ENCODE assay signal across 8 cellular contexts in the genomic region with DNA sequence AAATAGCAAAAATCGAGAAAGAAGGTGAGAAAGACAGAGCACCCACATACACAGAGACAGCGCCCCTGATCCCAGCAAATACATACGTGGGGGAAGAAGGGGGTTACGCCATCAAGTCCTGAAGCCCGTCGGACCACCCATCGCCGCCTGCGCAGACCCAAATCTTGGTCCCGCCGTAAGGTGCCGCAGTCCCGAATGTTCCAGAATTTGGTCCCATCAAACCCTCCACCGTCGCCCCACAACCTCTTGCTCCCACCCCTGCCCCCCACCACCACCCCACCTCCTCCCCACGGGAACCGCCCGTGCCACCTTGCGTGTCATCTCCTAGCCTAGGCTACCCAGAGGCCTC.
DNase-seq lines count a peak whose midpoint lies in the region; ATAC-seq and TF ChIP-seq lines count a peak whose summit lies in the region.

No MANE protein-coding gene starts in this region.

- intact Hi-C loops in OCI-LY7 (cut with micrococcal nuclease; ENCODE audit: unreplicated experiment): no loop called here

- H3K4me3 ChIP-seq in AG04449 (ENCODE audit: low read depth, low read length): peak overlapping the region; percentile 20; the same call in 1 of the 2 replicates
- peak overlapping the region; percentile 76 for H3K4me3 ChIP-seq in OCI-LY7 (ENCODE audit: low read depth, low read length, poor library complexity, severe bottlenecking)
- no peak overlapping the region for H3K4me3 ChIP-seq in endodermal cell (ENCODE audit: low read length)
- H3K4me3 ChIP-seq in H7 (ENCODE audit: insufficient read depth, low read depth, low read length): no peak overlapping the region

- DNase-seq in AG04449 (ENCODE audit: low read depth, low spot score) (no peak), OCI-LY7 (ENCODE audit: low spot score) (no peak), endodermal cell (no peak), H7 (no peak), NCI-H524 (lab: John Stamatoyannopoulos, UW) (no peak), NCI-H524 treated with DMSO at 0.1 percent for 48 hours (lab: John Stamatoyannopoulos, UW) (no peak)
- DNase-seq in natural killer cell treated with Interleukin-12 subunit alpha and Interleukin-12 subunit beta and Interleukin-15 and Interleukin-18, amount 100 ng/mL, for 72 hours (ENCODE audit: low spot score): no peak

- peak overlapping the region; percentile 50; the same call in 1 of the 2 replicates for H2AFZ ChIP-seq in OCI-LY7 (ENCODE audit: low read length)

- peaks cover 21% of the 10 kb centered on the region for H3K4me1 Mint-ChIP-seq in endodermal cell
- H3K4me1 Mint-ChIP-seq in natural killer cell treated with Interleukin-12 subunit alpha and Interleukin-12 subunit beta and Interleukin-15 and Interleukin-18, amount 100 ng/mL, for 72 hours (ENCODE audit: low read depth in 2 of 2): peaks cover 59 to 71% of the 10 kb centered on the region in 2 donors

- H4K20me1 ChIP-seq in OCI-LY7 (ENCODE audit: insufficient read depth, low read length): no peaks in the 10 kb centered on the region

- no peaks in the 10 kb centered on the region for H3K27me3 ChIP-seq in endodermal cell (ENCODE audit: control insufficient read depth, insufficient read depth, low read length, poor library complexity, severe bottlenecking)
- H3K27me3 ChIP-seq in H7 (ENCODE audit: control insufficient read depth, insufficient read depth, low read length): no peaks in the 10 kb centered on the region

- WGBS in endodermal cell (ENCODE audit: insufficient coverage in 1 of 2, insufficient read length in 1 of 2), 2 experiments: 95 to 100% methylated on average over 4 to 18 of the region's 19 CpGs

- CTCF ChIA-PET in AG04449 (lab: Yijun Ruan, JAX): interaction anchor here (0.8 to 26.9 kb wide), 14 partner anchors 10 to 173 kb away, joined by 3 to 547 read pairs (median 6); no protein-coding TSS in a partner anchor
- CTCF ChIA-PET in OCI-LY7 (lab: Charles Lee; ENCODE audit: unreplicated experiment): interaction anchor here (0.7 to 1.5 kb wide), 5 partner anchors 12 to 53 kb away, joined by 3 to 11 read pairs (median 3); no protein-coding TSS in a partner anchor

- H3K4me1 ChIP-seq in OCI-LY7 (ENCODE audit: insufficient read depth, low read length, poor library complexity, severe bottlenecking) (peaks cover 71% of the 10 kb centered on the region), endodermal cell (ENCODE audit: control insufficient read depth, insufficient read depth, low read length) (no peaks in the 10 kb centered on the region)

- no peak overlapping the region for H3K9ac ChIP-seq in endodermal cell (ENCODE audit: extremely low read depth, low read length, poor library complexity, severe bottlenecking)

- POLR2A ChIA-PET in AG04449 (lab: Yijun Ruan, JAX): no interaction called here
- POLR2A ChIA-PET in OCI-LY7 (lab: Charles Lee): interaction anchor here (0.6 to 6.5 kb wide), 6 partner anchors 11 to 1964 kb away, joined by 3 to 109 read pairs (median 6); partner anchors contain the start of gene CD46

- H3K9me3 ChIP-seq in OCI-LY7 (ENCODE audit: low read length) (no peaks in the 10 kb centered on the region), endodermal cell (ENCODE audit: control insufficient read depth, low read length) (no peaks in the 10 kb centered on the region)

- no peaks in the 10 kb centered on the region for H3K9me3 Mint-ChIP-seq in endodermal cell
- H3K9me3 Mint-ChIP-seq in natural killer cell treated with Interleukin-12 subunit alpha and Interleukin-12 subunit beta and Interleukin-15 and Interleukin-18, amount 100 ng/mL, for 72 hours: no peaks in the 10 kb centered on the region

- H3K27ac ChIP-seq in OCI-LY7 (ENCODE audit: low read depth, low read length, poor library complexity, severe bottlenecking): peak overlapping the region; percentile 45
- no peak overlapping the region for H3K27ac ChIP-seq in endodermal cell (ENCODE audit: low read depth, low read length)

- no peaks in the 10 kb centered on the region for H3K36me3 Mint-ChIP-seq in endodermal cell (ENCODE audit: low read depth)
- H3K36me3 Mint-ChIP-seq in natural killer cell treated with Interleukin-12 subunit alpha and Interleukin-12 subunit beta and Interleukin-15 and Interleukin-18, amount 100 ng/mL, for 72 hours: peaks cover 6% of the 10 kb centered on the region

- no peaks in the 10 kb centered on the region for H3K9me2 ChIP-seq in OCI-LY7 (ENCODE audit: insufficient read depth, low read length)

- ATAC-seq in natural killer cell treated with Interleukin-12 subunit alpha and Interleukin-12 subunit beta and Interleukin-15 and Interleukin-18, amount 100 ng/mL, for 72 hours: no peak
- no peak for ATAC-seq in GM18909 (IDR thresholded peaks at IDR 0.05; ENCODE audit: poor library complexity, unreplicated experiment)

- no peak overlapping the region for H3K4me3 Mint-ChIP-seq in endodermal cell
- H3K4me3 Mint-ChIP-seq in natural killer cell treated with Interleukin-12 subunit alpha and Interleukin-12 subunit beta and Interleukin-15 and Interleukin-18, amount 100 ng/mL, for 72 hours: peak overlapping the region; percentile 95

- H3K4me2 ChIP-seq in OCI-LY7 (ENCODE audit: low read length): peak overlapping the region; percentile 82

- H3K27ac Mint-ChIP-seq in endodermal cell: peak overlapping the region; percentile 19
- peak overlapping the region; percentile 99 for H3K27ac Mint-ChIP-seq in natural killer cell treated with Interleukin-12 subunit alpha and Interleukin-12 subunit beta and Interleukin-15 and Interleukin-18, amount 100 ng/mL, for 72 hours

- H3K27me3 Mint-ChIP-seq in endodermal cell (ENCODE audit: insufficient read depth): no peaks in the 10 kb centered on the region
- no peaks in the 10 kb centered on the region for H3K27me3 Mint-ChIP-seq in natural killer cell treated with Interleukin-12 subunit alpha and Interleukin-12 subunit beta and Interleukin-15 and Interleukin-18, amount 100 ng/mL, for 72 hours

- no peak for TF ChIP-seq CTCF in AG04449 (IDR thresholded peaks at IDR 0.05; ENCODE audit: insufficient read depth, low read length, missing control alignments)
- TF ChIP-seq CTCF in OCI-LY7 (conservative IDR thresholded peaks at IDR 0.05; ENCODE audit: low read length): no peak
- no peak for TF ChIP-seq CTCF in endodermal cell (conservative IDR thresholded peaks at IDR 0.05)

- peaks cover 15% of the 10 kb centered on the region; the same call in 1 of the 2 replicates for H3K79me2 ChIP-seq in OCI-LY7 (ENCODE audit: insufficient read depth, low read depth, low read length)

- H3K36me3 ChIP-seq in OCI-LY7 (ENCODE audit: insufficient read depth, low read length): no peaks in the 10 kb centered on the region
- no peaks in the 10 kb centered on the region for H3K36me3 ChIP-seq in endodermal cell (ENCODE audit: control insufficient read depth, insufficient read depth, low read length)
- H3K36me3 ChIP-seq in H7 (replicated peaks; ENCODE audit: control insufficient read depth, insufficient read depth, low read length): no peaks in the 10 kb centered on the region

- no TSS peak for BruUV-seq in OCI-LY7 (replicated peaks; lab: Mats Ljungman, UMichigan)

Comparison
In these comparisons a context has a peak if more than half of its experiments do, and no peak if none do; other contexts are left out.
1. H3K4me3 ChIP-seq: peak in AG04449 (single experiment) and OCI-LY7 (single experiment); none in endodermal cell (single experiment) and H7 (single experiment).